ENCODE assay signal across 16 cellular contexts in the genomic region with DNA sequence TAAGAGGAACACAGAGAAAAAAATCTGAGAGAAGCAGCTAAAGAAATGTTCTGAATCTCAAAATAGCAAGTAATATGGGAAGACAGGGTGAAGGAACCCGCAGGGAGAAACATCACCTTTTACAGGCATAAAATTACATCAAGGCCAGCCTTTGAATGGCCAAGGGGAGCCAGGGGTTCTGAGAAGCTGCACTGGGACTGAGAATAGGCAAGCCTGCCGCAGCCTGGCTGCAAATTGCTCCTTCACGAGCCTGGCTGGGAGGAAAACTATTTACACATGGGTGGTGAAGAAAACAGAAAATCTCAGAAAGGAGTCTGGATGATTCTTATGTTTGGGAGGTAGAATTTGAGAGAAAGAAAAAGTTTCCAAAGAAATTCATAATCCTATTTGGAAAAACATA.
DNase-seq lines count a peak whose midpoint lies in the region; ATAC-seq, FAIRE-seq and TF ChIP-seq lines count a peak whose summit lies in the region.
"Had no signal": no experiment of that assay in that cellular context is flagged by ENCODE, and none has a peak within 500 bp of the region (broad histone marks: within the 10 kb centered on the region; RNA-seq: fewer than 3 reads in every experiment).

No MANE protein-coding gene starts in this region.

- no peak overlapping the region for H3K4me3 Mint-ChIP-seq in activated naive CD8-positive, alpha-beta T cell treated with anti-CD3 and anti-CD28 coated beads for 36 hours
- no peak overlapping the region for H3K4me3 Mint-ChIP-seq in activated naive CD8-positive, alpha-beta T cell treated with anti-CD3 and anti-CD28 coated beads, Interleukin-2, amount 50 U/mL, for 24 hours
- H3K4me3 Mint-ChIP-seq in endothelial cell (ENCODE audit: unreplicated experiment) (no peak overlapping the region), progenitor cell of endocrine pancreas (ENCODE audit: low read depth) (no peak overlapping the region)
- H3K4me3 Mint-ChIP-seq: CD8-positive, alpha-beta memory T cell had no signal

- no peak for ATAC-seq in activated naive CD8-positive, alpha-beta T cell treated with anti-CD3 and anti-CD28 coated beads, Interleukin-2, amount 50 U/mL, for 24 hours
- ATAC-seq in lower lobe of right lung: no peak
- no peak for ATAC-seq in HG03097 (IDR thresholded peaks at IDR 0.05; ENCODE audit: low FRiP score, unreplicated experiment)

- H4K20me1 ChIP-seq in OCI-LY3 (ENCODE audit: insufficient read depth, low read length): no peaks in the 10 kb centered on the region
- H4K20me1 ChIP-seq: BLaER1 had no signal

- H3K79me2 ChIP-seq in OCI-LY3 (ENCODE audit: low read length): no peaks in the 10 kb centered on the region

- no peaks in the 10 kb centered on the region for H3K9me3 ChIP-seq in OCI-LY3 (ENCODE audit: insufficient read depth, low read length)
- H3K9me3 ChIP-seq in lower lobe of right lung: no peaks in the 10 kb centered on the region
- no peaks in the 10 kb centered on the region for H3K9me3 ChIP-seq in kidney (ENCODE audit: control insufficient read depth in 1 of 2, low read length in 2 of 2)
- H3K9me3 ChIP-seq: BLaER1, Caco-2 had no signal

- no peak overlapping the region for H3K4me3 ChIP-seq in OCI-LY3 (ENCODE audit: low read length)
- H3K4me3 ChIP-seq in lower lobe of right lung: no peak overlapping the region
- no peak overlapping the region for H3K4me3 ChIP-seq in kidney (ENCODE audit: low read length in 2 of 2)
- H3K4me3 ChIP-seq: BLaER1 had no signal

- no peak overlapping the region for H3K9ac ChIP-seq in OCI-LY3 (ENCODE audit: low read length)
- H3K9ac ChIP-seq in kidney (ENCODE audit: low read length in 2 of 2): no peak overlapping the region
- H3K9ac ChIP-seq: BLaER1 had no signal

- H3K27me3 Mint-ChIP-seq in activated naive CD8-positive, alpha-beta T cell treated with anti-CD3 and anti-CD28 coated beads for 36 hours: peaks cover 19% of the 10 kb centered on the region
- peaks cover 22% of the 10 kb centered on the region for H3K27me3 Mint-ChIP-seq in activated naive CD8-positive, alpha-beta T cell treated with anti-CD3 and anti-CD28 coated beads, Interleukin-2, amount 50 U/mL, for 24 hours
- H3K27me3 Mint-ChIP-seq in endothelial cell (ENCODE audit: unreplicated experiment) (peaks cover 4% of the 10 kb centered on the region), progenitor cell of endocrine pancreas (peaks cover 6% of the 10 kb centered on the region)

- TF ChIP-seq CTCF in OCI-LY3 (IDR thresholded peaks at IDR 0.05; ENCODE audit: low read depth, low read length) (no peak), endothelial cell (IDR thresholded peaks at IDR 0.05; ENCODE audit: unreplicated experiment) (no peak), progenitor cell of endocrine pancreas (IDR thresholded peaks at IDR 0.05; ENCODE audit: unreplicated experiment) (no peak), lower lobe of right lung (IDR thresholded peaks at IDR 0.05) (no peak), kidney (IDR thresholded peaks at IDR 0.05; ENCODE audit: borderline replicate concordance, extremely low read depth, insufficient read depth) (no peak)

- H3K4me1 Mint-ChIP-seq in activated naive CD8-positive, alpha-beta T cell treated with anti-CD3 and anti-CD28 coated beads for 36 hours: no peaks in the 10 kb centered on the region
- no peaks in the 10 kb centered on the region for H3K4me1 Mint-ChIP-seq in activated naive CD8-positive, alpha-beta T cell treated with anti-CD3 and anti-CD28 coated beads, Interleukin-2, amount 50 U/mL, for 24 hours
- H3K4me1 Mint-ChIP-seq in endothelial cell (ENCODE audit: unreplicated experiment) (peaks cover 49% of the 10 kb centered on the region), progenitor cell of endocrine pancreas (ENCODE audit: low read depth) (peaks cover 14% of the 10 kb centered on the region)
- H3K4me1 Mint-ChIP-seq: CD8-positive, alpha-beta memory T cell had no signal

- no peaks in the 10 kb centered on the region for H3K36me3 ChIP-seq in OCI-LY3 (replicated peaks; ENCODE audit: low read depth, low read length)
- H3K36me3 ChIP-seq in lower lobe of right lung: no peaks in the 10 kb centered on the region
- no peaks in the 10 kb centered on the region for H3K36me3 ChIP-seq in kidney (ENCODE audit: control insufficient read depth in 1 of 2, insufficient read depth in 2 of 2, low read length in 2 of 2)
- H3K36me3 ChIP-seq: BLaER1 had no signal

- H3K27ac Mint-ChIP-seq in activated naive CD8-positive, alpha-beta T cell treated with anti-CD3 and anti-CD28 coated beads for 36 hours: peak overlapping the region; percentile 5
- H3K27ac Mint-ChIP-seq in activated naive CD8-positive, alpha-beta T cell treated with anti-CD3 and anti-CD28 coated beads, Interleukin-2, amount 50 U/mL, for 24 hours: no peak overlapping the region
- H3K27ac Mint-ChIP-seq in endothelial cell (ENCODE audit: unreplicated experiment): peak overlapping the region; percentile 93
- H3K27ac Mint-ChIP-seq in progenitor cell of endocrine pancreas: peak overlapping the region; percentile 34
- H3K27ac Mint-ChIP-seq: CD8-positive, alpha-beta memory T cell had no signal

- H3K27ac ChIP-seq in OCI-LY3 (ENCODE audit: low read length) (no peak overlapping the region), lower lobe of right lung (no peak overlapping the region), kidney (ENCODE audit: low read depth in 2 of 2, low read length in 2 of 2) (no peak overlapping the region)
- H3K27ac ChIP-seq: BLaER1 had no signal

- intact Hi-C loops in lower lobe of right lung (cut with DNase I): no loop called here
- intact Hi-C loops in kidney (cut with DNase I): no loop called here

- H3K27me3 ChIP-seq in OCI-LY3 (ENCODE audit: low read depth, low read length) (no peaks in the 10 kb centered on the region), lower lobe of right lung (ENCODE audit: low read depth) (no peaks in the 10 kb centered on the region)
- H3K27me3 ChIP-seq: BLaER1 had no signal

- H3K9me3 Mint-ChIP-seq in activated naive CD8-positive, alpha-beta T cell treated with anti-CD3 and anti-CD28 coated beads for 36 hours: no peaks in the 10 kb centered on the region
- no peaks in the 10 kb centered on the region for H3K9me3 Mint-ChIP-seq in activated naive CD8-positive, alpha-beta T cell treated with anti-CD3 and anti-CD28 coated beads, Interleukin-2, amount 50 U/mL, for 24 hours
- H3K9me3 Mint-ChIP-seq in endothelial cell (ENCODE audit: unreplicated experiment) (no peaks in the 10 kb centered on the region), progenitor cell of endocrine pancreas (ENCODE audit: low read depth) (no peaks in the 10 kb centered on the region)
- H3K9me3 Mint-ChIP-seq: CD8-positive, alpha-beta memory T cell had no signal

- H3K4me1 ChIP-seq in OCI-LY3 (ENCODE audit: low read length): peaks cover 49% of the 10 kb centered on the region
- no peaks in the 10 kb centered on the region for H3K4me1 ChIP-seq in lower lobe of right lung
- peaks cover 0 to 3% of the 10 kb centered on the region in 2 donors for H3K4me1 ChIP-seq in kidney (ENCODE audit: control insufficient read depth in 1 of 2, insufficient read depth in 1 of 2, low read depth in 1 of 2, low read length in 2 of 2)
- H3K4me1 ChIP-seq: BLaER1 had no signal

- peak overlapping the region; percentile 17; the same call in 1 of the 2 replicates for H3K4me2 ChIP-seq in OCI-LY3 (ENCODE audit: low read length)
- H3K4me2 ChIP-seq: BLaER1 had no signal

- H2AFZ ChIP-seq in OCI-LY3 (ENCODE audit: low read depth, low read length): no peak overlapping the region

- FAIRE-seq in kidney (lab: Jason Lieb, UNC): no peak

- no peak for DNase-seq in activated naive CD8-positive, alpha-beta T cell treated with anti-CD3 and anti-CD28 coated beads for 36 hours
- DNase-seq in activated naive CD8-positive, alpha-beta T cell treated with anti-CD3 and anti-CD28 coated beads, Interleukin-2, amount 50 U/mL, for 24 hours: no peak
- DNase-seq in endothelial cell (ENCODE audit: low spot score) (no peak), progenitor cell of endocrine pancreas (ENCODE audit: low spot score, unreplicated experiment) (no peak), lower lobe of right lung (no peak), kidney (no peak)
- DNase-seq: 8988T; AML-193; Caco-2; CD8-positive, alpha-beta memory T cell; DMS53; GF-D8; H7 had no signal

- H3K36me3 Mint-ChIP-seq in activated naive CD8-positive, alpha-beta T cell treated with anti-CD3 and anti-CD28 coated beads for 36 hours: no peaks in the 10 kb centered on the region
- H3K36me3 Mint-ChIP-seq in activated naive CD8-positive, alpha-beta T cell treated with anti-CD3 and anti-CD28 coated beads, Interleukin-2, amount 50 U/mL, for 24 hours (ENCODE audit: low read depth): no peaks in the 10 kb centered on the region
- no peaks in the 10 kb centered on the region for H3K36me3 Mint-ChIP-seq in endothelial cell (ENCODE audit: low read depth, unreplicated experiment)
- no peaks in the 10 kb centered on the region for H3K36me3 Mint-ChIP-seq in progenitor cell of endocrine pancreas (ENCODE audit: insufficient read depth)
- H3K36me3 Mint-ChIP-seq: CD8-positive, alpha-beta memory T cell had no signal
